ENCODE assay signal across 25 cellular contexts in the genomic region with DNA sequence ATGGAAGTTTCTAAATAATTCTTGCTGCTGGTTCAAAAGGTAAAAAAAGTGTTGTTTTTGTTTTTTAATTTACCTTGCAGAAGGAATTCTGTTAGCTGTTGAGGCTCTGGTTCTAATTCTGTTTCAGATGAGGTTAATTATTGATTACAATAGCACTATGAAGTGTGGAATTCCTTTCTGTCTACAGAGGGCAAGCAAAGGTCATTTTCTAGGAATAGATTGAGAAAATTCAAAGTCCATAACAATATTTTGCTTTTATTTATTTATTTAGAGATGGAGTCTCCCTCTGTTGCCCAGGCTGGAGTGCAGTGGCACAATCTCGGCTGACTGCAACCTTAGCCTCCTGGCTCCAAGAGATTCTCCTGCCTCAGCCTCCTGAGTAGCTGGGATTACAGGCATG.
"Had no signal": no experiment of that assay in that cellular context is flagged by ENCODE, and none has a peak within 500 bp of the region (broad histone marks: within the 10 kb centered on the region; RNA-seq: fewer than 3 reads in every experiment).

No MANE protein-coding gene starts in this region.

- FAIRE-seq: frontal cortex had no signal

- H3K36me3 ChIP-seq: adrenal gland, colonic mucosa had no signal

- H3K4me1 ChIP-seq: adrenal gland, body of pancreas, colonic mucosa had no signal

- DNase-seq: activated CD4-positive, alpha-beta memory T cell treated with anti-CD3 and anti-CD28 coated beads for 36 hours; activated CD4-positive, alpha-beta T cell treated with anti-CD3 and anti-CD28 coated beads for 36 hours; activated CD4-positive, alpha-beta T cell treated with anti-CD3 and anti-CD28 coated beads, Interleukin-2, amount 10 ng/mL, durations not matched to agents 24 days and 14 days; activated CD4-positive, CD25-positive, alpha-beta regulatory T cell; activated CD4-positive, CD25-positive, alpha-beta regulatory T cell treated with anti-CD3 and anti-CD28 coated beads, Interleukin-2, amount 50 U/mL, for 72 hours; activated CD8-positive, alpha-beta memory T cell treated with anti-CD3 and anti-CD28 coated beads, Interleukin-2, amount 10 ng/mL, durations not matched to agents 7 days and 5 days; activated CD8-positive, alpha-beta memory T cell treated with anti-CD3 and anti-CD28 coated beads, Interleukin-2, amount 50 U/mL, for 4 hours; activated CD8-positive, alpha-beta T cell treated with anti-CD3 and anti-CD28 coated beads, Interleukin-2, amount 10 ng/mL, durations not matched to agents 7 days and 5 days; activated effector memory CD4-positive, alpha-beta T cell treated with anti-CD3 and anti-CD28 coated beads, Interleukin-2, amount 50 U/mL, for 16 hours; activated naive CD4-positive, alpha-beta T cell treated with anti-CD3 and anti-CD28 coated beads for 36 hours; activated naive CD8-positive, alpha-beta T cell treated with anti-CD3 and anti-CD28 coated beads for 36 hours; activated naive CD8-positive, alpha-beta T cell treated with anti-CD3 and anti-CD28 coated beads, Interleukin-2, amount 50 U/mL, for 24 hours; activated T-cell treated with anti-CD3 and anti-CD28 coated beads, Interleukin-2, amount 50 U/mL, for 1 hour; activated T-cell treated with anti-CD3 and anti-CD28 coated beads, Interleukin-2, amount 50 U/mL, for 48 hours; adrenal gland; aorta; body of pancreas; cerebellar nuclear complex; colonic mucosa; effector memory CD4-positive, alpha-beta T cell; endodermal cell; foreskin fibroblast; T-helper 2 cell had no signal

- H3K27ac ChIP-seq: adrenal gland, body of pancreas, colonic mucosa had no signal

- ATAC-seq: activated CD4-positive, alpha-beta T cell treated with anti-CD3 and anti-CD28 coated beads for 36 hours; activated CD8-positive, alpha-beta memory T cell treated with anti-CD3 and anti-CD28 coated beads, Interleukin-2, amount 10 ng/mL, durations not matched to agents 7 days and 5 days; activated CD8-positive, alpha-beta T cell treated with anti-CD3 and anti-CD28 coated beads, Interleukin-2, amount 10 ng/mL, durations not matched to agents 7 days and 5 days; activated naive CD8-positive, alpha-beta T cell treated with anti-CD3 and anti-CD28 coated beads, Interleukin-2, amount 50 U/mL, for 24 hours; body of pancreas; esophagus mucosa had no signal

- H3K9me3 ChIP-seq: adrenal gland, body of pancreas, colonic mucosa had no signal

- H3K4me3 ChIP-seq: adrenal gland, body of pancreas, colonic mucosa had no signal

- H3K27me3 ChIP-seq: adrenal gland, body of pancreas, colonic mucosa had no signal
